ENCODE assay signal across 17 cellular contexts in genomic region chr16:26688105-26688504, GRCh38.
"Had no signal": no experiment of that assay in that cellular context is flagged by ENCODE, and none has a peak within 500 bp of the region (broad histone marks: within the 10 kb centered on the region; RNA-seq: fewer than 3 reads in every experiment).

No MANE protein-coding gene starts in this region.

- H3K4me1 Mint-ChIP-seq: nephron; stimulated activated memory B cell treated with anti-CD40 and anti-IgM and Interleukin-4, amounts not matched to agents 10 μg/mL and 1 μg/mL and 100 μg/mL, for 72 hours had no signal

- H3K36me3 ChIP-seq: adrenal gland, colonic mucosa, gastroesophageal sphincter, lower lobe of right lung, sigmoid colon, spleen, thyroid gland had no signal

- H3K9me3 ChIP-seq: adrenal gland, colonic mucosa, gastroesophageal sphincter, lower lobe of right lung, psoas muscle, sigmoid colon, spleen, thyroid gland had no signal

- H3K4me3 ChIP-seq: adrenal gland, colonic mucosa, gastroesophageal sphincter, lower lobe of right lung, psoas muscle, sigmoid colon, spleen, thyroid gland had no signal

- H3K27me3 ChIP-seq: adrenal gland, colonic mucosa, sigmoid colon, thyroid gland had no signal

- H3K27ac Mint-ChIP-seq: activated naive CD4-positive, alpha-beta T cell treated with anti-CD3 and anti-CD28 coated beads, Interleukin-2, amount 50 U/mL, for 72 hours; nephron; stimulated activated memory B cell treated with anti-CD40 and anti-IgM and Interleukin-4, amounts not matched to agents 10 μg/mL and 1 μg/mL and 100 μg/mL, for 72 hours had no signal

- H3K36me3 Mint-ChIP-seq: stimulated activated memory B cell treated with anti-CD40 and anti-IgM and Interleukin-4, amounts not matched to agents 10 μg/mL and 1 μg/mL and 100 μg/mL, for 72 hours had no signal

- DNase-seq: activated CD4-positive, alpha-beta T cell treated with anti-CD3 and anti-CD28 coated beads, Interleukin-2, amount 50 U/mL, for 4 hours; activated gamma-delta T cell; adrenal gland; colonic mucosa; islet precursor cell; lower lobe of right lung; psoas muscle; sigmoid colon; spleen; stimulated activated CD4-positive, alpha-beta T cell treated with anti-CD3 and anti-CD28 coated beads, Interleukin-4, amount 100 ng/mL, for 4 hours; SW 1271; T-helper 2 cell; thyroid gland had no signal

- H3K4me3 Mint-ChIP-seq: nephron; stimulated activated memory B cell treated with anti-CD40 and anti-IgM and Interleukin-4, amounts not matched to agents 10 μg/mL and 1 μg/mL and 100 μg/mL, for 72 hours had no signal

- H3K27me3 Mint-ChIP-seq: stimulated activated memory B cell treated with anti-CD40 and anti-IgM and Interleukin-4, amounts not matched to agents 10 μg/mL and 1 μg/mL and 100 μg/mL, for 72 hours had no signal

- ATAC-seq: activated naive CD4-positive, alpha-beta T cell treated with anti-CD3 and anti-CD28 coated beads, Interleukin-2, amount 50 U/mL, for 72 hours; gastroesophageal sphincter; lower lobe of right lung; psoas muscle; stimulated activated memory B cell treated with anti-CD40 and anti-IgM and Interleukin-4, amounts not matched to agents 10 μg/mL and 1 μg/mL and 100 μg/mL, for 72 hours had no signal

- H3K27ac ChIP-seq: adrenal gland, colonic mucosa, gastroesophageal sphincter, lower lobe of right lung, psoas muscle, sigmoid colon, spleen, thyroid gland had no signal

- H3K4me1 ChIP-seq: adrenal gland, colonic mucosa, gastroesophageal sphincter, lower lobe of right lung, psoas muscle, sigmoid colon, spleen, thyroid gland had no signal
